ENCODE assay signal across 26 cellular contexts in genomic region chr5:74839228-74839627, GRCh38.
"Had no signal": no experiment of that assay in that cellular context is flagged by ENCODE, and none has a peak within 500 bp of the region (broad histone marks: within the 10 kb centered on the region; RNA-seq: fewer than 3 reads in every experiment).

No MANE protein-coding gene starts in this region.

- ATAC-seq: activated CD4-positive, alpha-beta T cell treated with anti-CD3 and anti-CD28 coated beads for 36 hours; activated T-helper 17 cell treated with anti-CD3 and anti-CD28 coated beads, Interleukin-2, amount 50 U/mL, for 72 hours; left lung; natural killer cell treated with Interleukin-12 subunit alpha and Interleukin-12 subunit beta and Interleukin-15 and Interleukin-18, amount 100 ng/mL, for 72 hours; stimulated activated naive CD8-positive, alpha-beta T cell treated with anti-CD3 and anti-CD28 coated beads, Interleukin-15, Interleukin-2, amounts not matched to agents 100 U/mL and 50 U/mL, for 24 hours had no signal

- H3K36me3 Mint-ChIP-seq: natural killer cell treated with Interleukin-12 subunit alpha and Interleukin-12 subunit beta and Interleukin-15 and Interleukin-18, amount 100 ng/mL, for 72 hours had no signal

- H3K27me3 Mint-ChIP-seq: activated CD4-positive, alpha-beta T cell treated with anti-CD3 and anti-CD28 coated beads for 36 hours; activated naive CD8-positive, alpha-beta T cell treated with anti-CD3 and anti-CD28 coated beads for 36 hours; activated T-cell treated with anti-CD3 and anti-CD28 coated beads, Interleukin-2, amount 50 U/mL, for 24 hours; activated T-helper 17 cell treated with anti-CD3 and anti-CD28 coated beads, Interleukin-2, amount 50 U/mL, for 72 hours; natural killer cell treated with Interleukin-12 subunit alpha and Interleukin-12 subunit beta and Interleukin-15 and Interleukin-18, amount 100 ng/mL, for 72 hours had no signal

- H3K27me3 ChIP-seq: hepatocyte, left lung, neutrophil, ovary, upper lobe of left lung had no signal

- H3K4me3 ChIP-seq: hepatocyte, left lung, lung, ovary, prostate gland, upper lobe of left lung had no signal

- H3K36me3 ChIP-seq: left lung, neutrophil, ovary, prostate gland, upper lobe of left lung had no signal

- H3K4me3 Mint-ChIP-seq: activated B cell treated with CpG ODN at 0.5 μM for 24 hours; activated CD4-positive, alpha-beta T cell treated with anti-CD3 and anti-CD28 coated beads for 36 hours; activated naive CD8-positive, alpha-beta T cell treated with anti-CD3 and anti-CD28 coated beads for 36 hours; activated T-cell treated with anti-CD3 and anti-CD28 coated beads, Interleukin-2, amount 50 U/mL, for 24 hours; immature natural killer cell; natural killer cell treated with Interleukin-12 subunit alpha and Interleukin-12 subunit beta and Interleukin-15 and Interleukin-18, amount 100 ng/mL, for 72 hours had no signal

- H3K27ac Mint-ChIP-seq: activated B cell treated with CpG ODN at 0.5 μM for 24 hours; activated CD4-positive, alpha-beta T cell treated with anti-CD3 and anti-CD28 coated beads for 36 hours; activated naive CD8-positive, alpha-beta T cell treated with anti-CD3 and anti-CD28 coated beads for 36 hours; activated T-cell treated with anti-CD3 and anti-CD28 coated beads, Interleukin-2, amount 50 U/mL, for 24 hours; natural killer cell treated with Interleukin-12 subunit alpha and Interleukin-12 subunit beta and Interleukin-15 and Interleukin-18, amount 100 ng/mL, for 72 hours had no signal

- H3K4me1 Mint-ChIP-seq: activated B cell treated with CpG ODN at 0.5 μM for 24 hours had no signal

- H3K9me3 Mint-ChIP-seq: activated naive CD8-positive, alpha-beta T cell treated with anti-CD3 and anti-CD28 coated beads for 36 hours; activated T-cell treated with anti-CD3 and anti-CD28 coated beads, Interleukin-2, amount 50 U/mL, for 24 hours; activated T-helper 17 cell treated with anti-CD3 and anti-CD28 coated beads, Interleukin-2, amount 50 U/mL, for 72 hours; immature natural killer cell; natural killer cell treated with Interleukin-12 subunit alpha and Interleukin-12 subunit beta and Interleukin-15 and Interleukin-18, amount 100 ng/mL, for 72 hours had no signal

- DNase-seq: activated B cell treated with CpG ODN at 0.5 μM for 24 hours; activated CD4-positive, alpha-beta T cell treated with anti-CD3 and anti-CD28 coated beads for 36 hours; activated CD4-positive, alpha-beta T cell treated with anti-CD3 and anti-CD28 coated beads, Interleukin-2, amount 50 U/mL, for 4 hours; activated CD8-positive, alpha-beta memory T cell treated with anti-CD3 and anti-CD28 coated beads for 24 hours; activated CD8-positive, alpha-beta memory T cell treated with anti-CD3 and anti-CD28 coated beads, Interleukin-2, amount 50 U/mL, for 4 hours; activated naive CD4-positive, alpha-beta T cell treated with Interleukin-2 at 50 U/mL for 16 hours; activated naive CD8-positive, alpha-beta T cell treated with anti-CD3 and anti-CD28 coated beads for 36 hours; activated T-cell treated with anti-CD3 and anti-CD28 coated beads, Interleukin-2, amount 50 U/mL, for 24 hours; central memory CD4-positive, alpha-beta T cell; dermis blood vessel endothelial cell; effector CD8-positive, alpha-beta T cell; foreskin melanocyte; glutamatergic neuron; immature natural killer cell; left lung; ovary; stimulated activated CD4-positive, alpha-beta T cell treated with anti-CD3 and anti-CD28 coated beads, Interleukin-2, amount 100 ng/mL, for 48 hours; stimulated activated CD8-positive, alpha-beta memory T cell treated with anti-CD3 and anti-CD28 coated beads, Interleukin-4, amount 100 ng/mL, for 48 hours; stimulated activated naive CD8-positive, alpha-beta T cell treated with anti-CD3 and anti-CD28 coated beads, Interleukin-15, Interleukin-2, amounts not matched to agents 100 U/mL and 50 U/mL, for 24 hours; upper lobe of left lung had no signal
